Comparison of ENCODE assay signal across 21 cellular contexts in the genomic region with DNA sequence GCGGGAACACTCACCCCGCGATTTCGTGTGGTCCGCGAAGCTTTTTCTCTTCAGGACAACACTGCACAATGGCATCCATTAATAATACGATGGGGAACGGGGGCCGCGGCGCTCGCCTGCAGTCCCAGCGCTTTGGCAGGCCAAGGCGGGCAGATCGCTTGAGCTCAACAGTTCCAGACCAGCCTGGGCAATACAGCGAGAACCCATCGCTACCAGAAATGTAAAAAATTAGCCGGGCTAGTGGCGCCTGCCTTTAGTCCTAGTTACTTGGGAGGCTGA. TPM values are rescaled to one million over a fixed set of nuclear protein-coding genes. Genes with fewer than 3 reads are reported as not detected.
"Had no signal": no experiment of that assay in that cellular context is flagged by ENCODE, and none has a peak within 500 bp of the region (broad histone marks: within the 10 kb centered on the region; RNA-seq: fewer than 3 reads in every experiment).

No MANE protein-coding gene starts in this region.

- H3K9ac ChIP-seq: SK-N-SH had no signal

- H3K9me2 ChIP-seq: SK-N-SH had no signal

- DNase-seq: Kasumi-1, KG1, MM.1S, NCI-H1092 treated with DMSO at 0.1 percent for 48 hours, NCI-H1436, NCI-H187, NCI-H2029, NCI-H2081 treated with DMSO at 0.1 percent for 48 hours, NCI-H2171, NCI-H226, NCI-H446, NCI-H510A, NCI-H524 treated with DMSO at 0.1 percent for 48 hours, NCI-H69, NCI-H774, RPMI8226, SHP77, SW 1271 had no signal

- H3K9me3 ChIP-seq: SK-N-SH had no signal

- H3K4me2 ChIP-seq: SK-N-SH had no signal

RNA-seq across cellular contexts. Expression of a gene that starts 17.7 kb away (rescaled TPM):
- total RNA-seq: HT-29, M059J had no signal
- polyA plus RNA-seq: SK-N-SH had no signal

RNA-seq across cellular contexts. Expression of a gene that starts 30.4 kb away (rescaled TPM):
- total RNA-seq: HT-29 had no signal
- polyA plus RNA-seq: SK-N-SH had no signal
